19 cellular contexts compared by ENCODE assay signal in genomic region chr4:184812181-184812542, GRCh38. TPM values are rescaled to one million over a fixed set of nuclear protein-coding genes. Genes with fewer than 3 reads are reported as not detected.
A peak's percentile ranks its signal among the peaks of the same experiment; 100 is the strongest.
DNase-seq lines count a peak whose midpoint lies in the region; ATAC-seq, FAIRE-seq and TF ChIP-seq lines count a peak whose summit lies in the region.
"Had no signal": no experiment of that assay in that cellular context is flagged by ENCODE, and none has a peak within 500 bp of the region (broad histone marks: within the 10 kb centered on the region; RNA-seq: fewer than 3 reads in every experiment).

No MANE protein-coding gene starts in this region.

- 38% methylated on average over 6 of the region's 6 CpGs for WGBS in right lobe of liver (ENCODE audit: insufficient coverage, low coverage, low lambda C conversion rate, missing lambda C conversion rate)
- 75% methylated on average over 6 of the region's 6 CpGs for WGBS in smooth muscle cell (ENCODE audit: low lambda C conversion rate)

- peak overlapping the region; percentile 44 to 99 (median 64) for H3K4me2 ChIP-seq in BLaER1 treated with 17β-estradiol and CSF1 and Interleukin-3, amounts not matched to agents 10 nM and 100 nM
- H3K4me2 ChIP-seq in smooth muscle cell = peak overlapping the region; percentile 59

- no peaks in the 10 kb centered on the region for H3K27me3 ChIP-seq in BLaER1 treated with 17β-estradiol and CSF1 and Interleukin-3, amounts not matched to agents 10 nM and 100 nM
- H3K27me3 ChIP-seq in SJCRH30 (no peaks in the 10 kb centered on the region), right lobe of liver (no peaks in the 10 kb centered on the region), smooth muscle cell (ENCODE audit: low read depth) (no peaks in the 10 kb centered on the region)

- no peak overlapping the region for H2AFZ ChIP-seq in smooth muscle cell (ENCODE audit: low read depth)

- H3K79me2 ChIP-seq in smooth muscle cell (ENCODE audit: low read depth) = no peaks in the 10 kb centered on the region

- no peaks in the 10 kb centered on the region for H3K9me3 ChIP-seq in BLaER1 treated with 17β-estradiol and CSF1 and Interleukin-3, amounts not matched to agents 10 nM and 100 nM (replicated peaks in 1 of 11)
- H3K9me3 ChIP-seq in SJCRH30 (replicated peaks) (no peaks in the 10 kb centered on the region), right lobe of liver (no peaks in the 10 kb centered on the region), smooth muscle cell (replicated peaks; ENCODE audit: low read depth) (no peaks in the 10 kb centered on the region)

- peak overlapping the region in 8 of 11 experiments; percentile 2 to 42 (median 11); a peak in 11 of 22 replicates for H3K27ac ChIP-seq in BLaER1 treated with 17β-estradiol and CSF1 and Interleukin-3, amounts not matched to agents 10 nM and 100 nM
- H3K27ac ChIP-seq in SJCRH30 (peak overlapping the region; percentile 77), right lobe of liver (peak overlapping the region; percentile 89 to 98 (median 90)), smooth muscle cell (ENCODE audit: low read depth) (no peak overlapping the region)

- DNase-seq in SJCRH30 (peak; percentile 10 to 49), right lobe of liver (no peak), smooth muscle cell (lab: John Stamatoyannopoulos, UW; ENCODE audit: unreplicated experiment) (no peak), D721Med (ENCODE audit: insufficient read length, low spot score) (no peak), activated gamma-delta T cell treated with Interleukin-2 at 50 U/mL for 16 hours (no peak), NCI-H748 treated with DMSO at 0.1 percent for 48 hours (lab: John Stamatoyannopoulos, UW) (no peak)
- DNase-seq: activated CD4-positive, CD25-positive, alpha-beta regulatory T cell; activated CD8-positive, alpha-beta T cell treated with anti-CD3 and anti-CD28 coated beads for 36 hours; activated T-cell treated with anti-CD3 and anti-CD28 coated beads, Interleukin-2, amount 50 U/mL, for 24 hours; dermis blood vessel endothelial cell; erythroblast; mesendoderm; naive thymus-derived CD8-positive, alpha-beta T cell; NCI-H2029 treated with DMSO at 0.1 percent for 48 hours; NCI-H524; T-helper 9 cell had no signal

- peaks cover 0 to 99% (median 51%) of the 10 kb centered on the region in 11 experiments; a peak in 17 of 22 replicates for H3K36me3 ChIP-seq in BLaER1 treated with 17β-estradiol and CSF1 and Interleukin-3, amounts not matched to agents 10 nM and 100 nM
- no peaks in the 10 kb centered on the region for H3K36me3 ChIP-seq in SJCRH30
- H3K36me3 ChIP-seq in right lobe of liver = no peaks in the 10 kb centered on the region
- H3K36me3 ChIP-seq in smooth muscle cell (ENCODE audit: low read depth) = no peaks in the 10 kb centered on the region

- peak overlapping the region in 5 of 11 experiments; percentile 10 to 66 (median 26); a peak in 5 of 22 replicates for H3K9ac ChIP-seq in BLaER1 treated with 17β-estradiol and CSF1 and Interleukin-3, amounts not matched to agents 10 nM and 100 nM
- no peak overlapping the region for H3K9ac ChIP-seq in smooth muscle cell (ENCODE audit: low read depth)

- H3K4me3 ChIP-seq in BLaER1 treated with 17β-estradiol and CSF1 and Interleukin-3, amounts not matched to agents 10 nM and 100 nM = peak overlapping the region in 1 of 10 experiments; percentile 2; a peak in 1 of 20 replicates
- H3K4me3 ChIP-seq in SJCRH30 (peak overlapping the region; percentile 21), right lobe of liver (peak overlapping the region in 2 of 3 donors; percentile 25 to 33), smooth muscle cell (no peak overlapping the region)

- H3K4me1 ChIP-seq in BLaER1 treated with 17β-estradiol and CSF1 and Interleukin-3, amounts not matched to agents 10 nM and 100 nM = peaks cover 36 to 100% (median 78%) of the 10 kb centered on the region in 10 experiments
- H3K4me1 ChIP-seq in SJCRH30 (peaks cover 30% of the 10 kb centered on the region), right lobe of liver (peaks cover 0 to 86% (median 38%) of the 10 kb centered on the region in 4 donors), smooth muscle cell (ENCODE audit: low read depth) (peaks cover 6% of the 10 kb centered on the region)

- no peak for FAIRE-seq in D721Med (lab: Jason Lieb, UNC)

- H3F3A ChIP-seq in smooth muscle cell (ENCODE audit: low read depth) = peaks cover 7% of the 10 kb centered on the region

- peaks cover 92 to 100% (median 100%) of the 10 kb centered on the region in 11 experiments for H4K20me1 ChIP-seq in BLaER1 treated with 17β-estradiol and CSF1 and Interleukin-3, amounts not matched to agents 10 nM and 100 nM
- H4K20me1 ChIP-seq in smooth muscle cell (ENCODE audit: low read depth) = peaks cover 35% of the 10 kb centered on the region

- TF ChIP-seq POLR2A in right lobe of liver (IDR thresholded peaks at IDR 0.05) = no peak

- ATAC-seq in right lobe of liver (no peak), GM18520 (IDR thresholded peaks at IDR 0.05; ENCODE audit: unreplicated experiment) (no peak)
- ATAC-seq: activated CD8-positive, alpha-beta T cell treated with anti-CD3 and anti-CD28 coated beads for 36 hours; activated naive CD4-positive, alpha-beta T cell treated with anti-CD3 and anti-CD28 coated beads, Interleukin-2, amount 50 U/mL, for 72 hours; naive thymus-derived CD8-positive, alpha-beta T cell had no signal

- intact Hi-C loops in right lobe of liver (cut with DNase I) = loop anchor here in 1 of 2 donors (10.0 kb wide), 1 partner anchor 73 kb away; no protein-coding TSS in a partner anchor

- no peak for TF ChIP-seq CTCF in right lobe of liver (IDR thresholded peaks at IDR 0.05)
- no peak for TF ChIP-seq CTCF in smooth muscle cell (IDR thresholded peaks at IDR 0.05; ENCODE audit: borderline replicate concordance, insufficient read depth, poor library complexity, severe bottlenecking)
- no peak for TF ChIP-seq CTCF in D721Med (IDR thresholded peaks at IDR 0.05; ENCODE audit: insufficient read depth, missing control alignments)

RNA-seq across cellular contexts. Expression of gene ACSL1, which starts 13.6 kb away (rescaled TPM):
- 11.6 and 12.9 TPM in 2 replicates for total RNA-seq in SJCRH30 (2014; rRNA removed; shearing (Covaris generic))
- total RNA-seq in right lobe of liver (1,000 to 10,000 TPM in 1 of 6 experiments, 100 to 1,000 TPM in 5; 544 to 1,154 (median 743) TPM), smooth muscle cell (22.4 and 24.5 TPM in 2 replicates)
- polyA plus RNA-seq in smooth muscle cell = 12.0 and 13.8 TPM in 2 replicates

Comparison
In these comparisons a context has a peak if more than half of its experiments do, and no peak if none do; other contexts are left out.
1. DNase-seq: peak in SJCRH30 (2 of 2); none in right lobe of liver (0 of 3), smooth muscle cell (single experiment), D721Med (single experiment), activated gamma-delta T cell treated with Interleukin-2 at 50 U/mL for 16 hours (single experiment) and NCI-H748 treated with DMSO at 0.1 percent for 48 hours (single experiment).
2. RNA of gene ACSL1, which starts 13.6 kb away (total RNA-seq): 544 to 1,154 TPM in right lobe of liver; 22.4 to 24.5 TPM in smooth muscle cell and 11.6 to 12.9 TPM in SJCRH30; every median in the first group is over 10 times any median in the second.